ENCODE assay signal across 13 cellular contexts in genomic region chr1:205515781-205516253, GRCh38. TPM values are rescaled to one million over a fixed set of nuclear protein-coding genes. Genes with fewer than 3 reads are reported as not detected.
DNase-seq lines count a peak whose midpoint lies in the region; ATAC-seq and TF ChIP-seq lines count a peak whose summit lies in the region.
"Had no signal": no experiment of that assay in that cellular context is flagged by ENCODE, and none has a peak within 500 bp of the region (broad histone marks: within the 10 kb centered on the region; RNA-seq: fewer than 3 reads in every experiment).

No MANE protein-coding gene starts in this region.

- POLR2A ChIA-PET in A673 (lab: Charles Lee; ENCODE audit: low non-redundant PET): no interaction called here

- peaks cover 73% of the 10 kb centered on the region for H3K4me1 Mint-ChIP-seq in nephron
- H3K4me1 Mint-ChIP-seq in activated T-cell treated with anti-CD3 and anti-CD28 coated beads, Interleukin-2, amount 50 U/mL, for 24 hours (ENCODE audit: low read depth): peaks cover 8% of the 10 kb centered on the region

- peaks cover 8% of the 10 kb centered on the region for H3K27me3 Mint-ChIP-seq in nephron (ENCODE audit: low read depth)
- H3K27me3 Mint-ChIP-seq in activated T-cell treated with anti-CD3 and anti-CD28 coated beads, Interleukin-2, amount 50 U/mL, for 24 hours: peaks cover 3% of the 10 kb centered on the region

- no peak for TF ChIP-seq EP300 in gastroesophageal sphincter (IDR thresholded peaks at IDR 0.05)

- CTCF ChIA-PET in A673 (lab: Charles Lee): interaction anchor here (1.2 kb wide), 1 partner anchor 8 kb away, joined by 3 read pairs; no protein-coding TSS in a partner anchor

- H3K27me3 ChIP-seq in A673 (replicated peaks; ENCODE audit: insufficient read depth, low read depth, low read length, poor library complexity) (no peaks in the 10 kb centered on the region), SJCRH30 (no peaks in the 10 kb centered on the region), gastroesophageal sphincter (no peaks in the 10 kb centered on the region)

- no peaks in the 10 kb centered on the region for H3K36me3 Mint-ChIP-seq in nephron (ENCODE audit: low read depth)
- no peaks in the 10 kb centered on the region for H3K36me3 Mint-ChIP-seq in activated T-cell treated with anti-CD3 and anti-CD28 coated beads, Interleukin-2, amount 50 U/mL, for 24 hours (ENCODE audit: low read depth)

- H3K9me3 ChIP-seq in A673 (ENCODE audit: low read depth, low read length, poor library complexity, severe bottlenecking) (no peaks in the 10 kb centered on the region), SJCRH30 (replicated peaks) (no peaks in the 10 kb centered on the region), gastroesophageal sphincter (no peaks in the 10 kb centered on the region)

- peak overlapping the region; percentile 50 to 86 (median 80) for H3K27ac Mint-ChIP-seq in nephron
- H3K27ac Mint-ChIP-seq in activated T-cell treated with anti-CD3 and anti-CD28 coated beads, Interleukin-2, amount 50 U/mL, for 24 hours: no peak overlapping the region

- TF ChIP-seq POLR2A in gastroesophageal sphincter (IDR thresholded peaks at IDR 0.05): no peak

- H3K27ac ChIP-seq in A673 (ENCODE audit: low read depth, low read length, poor library complexity, severe bottlenecking) (no peak overlapping the region), SJCRH30 (peak overlapping the region; percentile 13; the same call in 1 of the 2 replicates), gastroesophageal sphincter (peak overlapping the region in 3 of 4 donors; percentile 31 to 48 (median 48))
- H3K27ac ChIP-seq: PC-9 had no signal

- no peak for TF ChIP-seq CTCF in A673 (conservative IDR thresholded peaks at IDR 0.05; ENCODE audit: low read depth, low read length)
- no peak for TF ChIP-seq CTCF in gastroesophageal sphincter (IDR thresholded peaks at IDR 0.05)
- TF ChIP-seq CTCF in nephron (IDR thresholded peaks at IDR 0.05; ENCODE audit: unreplicated experiment in 3 of 3): no peak

- intact Hi-C loops in A673 (cut with micrococcal nuclease; ENCODE audit: unreplicated experiment): no loop called here

- H3K4me3 Mint-ChIP-seq in nephron: no peak overlapping the region
- H3K4me3 Mint-ChIP-seq in activated T-cell treated with anti-CD3 and anti-CD28 coated beads, Interleukin-2, amount 50 U/mL, for 24 hours: no peak overlapping the region

- H3K36me3 ChIP-seq in A673 (ENCODE audit: insufficient read depth, low read length, poor library complexity, severe bottlenecking) (no peaks in the 10 kb centered on the region), SJCRH30 (no peaks in the 10 kb centered on the region), gastroesophageal sphincter (no peaks in the 10 kb centered on the region)

- no peaks in the 10 kb centered on the region for H3K9me3 Mint-ChIP-seq in nephron
- no peaks in the 10 kb centered on the region for H3K9me3 Mint-ChIP-seq in activated T-cell treated with anti-CD3 and anti-CD28 coated beads, Interleukin-2, amount 50 U/mL, for 24 hours

- DNase-seq in A673 (ENCODE audit: low spot score) (peak; percentile 64), SJCRH30 (peak; percentile 70 to 73), medulla oblongata (ENCODE audit: extremely low spot score) (no peak)
- DNase-seq in activated T-cell treated with anti-CD3 and anti-CD28 coated beads, Interleukin-2, amount 50 U/mL, for 24 hours: no peak
- DNase-seq in activated CD4-positive, alpha-beta T cell treated with anti-CD3 and anti-CD28 coated beads, Interleukin-2, amount 50 U/mL, for 1 hour: no peak
- DNase-seq: central memory CD4-positive, alpha-beta T cell; foreskin melanocyte; NCI-H187 treated with DMSO at 0.1 percent for 48 hours had no signal

- no TSS peak for BruUV-seq in A673 (replicated peaks; lab: Mats Ljungman, UMichigan)

- WGBS in gastroesophageal sphincter (ENCODE audit: low coverage in 1 of 2), 2 donors: no CpG with 5 or more reads among the region's 5 CpGs

- ATAC-seq in gastroesophageal sphincter (peak; percentile 53), HG03565 (IDR thresholded peaks at IDR 0.05; ENCODE audit: unreplicated experiment) (no peak)

- H3K4me3 ChIP-seq in A673 (ENCODE audit: low read depth, low read length, poor library complexity, severe bottlenecking) (no peak overlapping the region), SJCRH30 (no peak overlapping the region), gastroesophageal sphincter (no peak overlapping the region)
- H3K4me3 ChIP-seq: PC-9, skin epidermis had no signal

- H3K4me1 ChIP-seq in A673 (ENCODE audit: insufficient read depth, low read length, poor library complexity, severe bottlenecking) (peaks cover 53% of the 10 kb centered on the region), SJCRH30 (peaks cover 42% of the 10 kb centered on the region), gastroesophageal sphincter (peaks cover 0 to 58% (median 12%) of the 10 kb centered on the region in 3 donors)

RNA-seq across cellular contexts. Expression of gene CDK18, which starts 11.3 kb away (rescaled TPM):
- 9.2 and 29.3 TPM in 2 replicates for total RNA-seq in A673 (2021)
- 1.1 and 2.1 TPM in 2 replicates for total RNA-seq in SJCRH30 (2014; rRNA removed; shearing (Covaris generic))
- 10 to 100 TPM in 1 of 4 donors, 1 to 10 TPM in 3; 5.1 to 13.7 (median 6.3) TPM for total RNA-seq in gastroesophageal sphincter

RNA-seq across cellular contexts. Expression of gene BLACAT1, which starts 60.0 kb away (rescaled TPM):
- total RNA-seq in A673 (2021) (0.45 and 2.0 TPM in 2 replicates), gastroesophageal sphincter (not detected)
- 1.1 and 1.4 TPM in 2 replicates for total RNA-seq in SJCRH30 (2014; rRNA removed; shearing (Covaris generic))

Comparison
In these comparisons a context has a peak if more than half of its experiments do, and no peak if none do; other contexts are left out.
1. DNase-seq: peak in A673 (single experiment) and SJCRH30 (2 of 2); none in medulla oblongata (single experiment), activated T-cell treated with anti-CD3 and anti-CD28 coated beads, Interleukin-2, amount 50 U/mL, for 24 hours (single experiment) and activated CD4-positive, alpha-beta T cell treated with anti-CD3 and anti-CD28 coated beads, Interleukin-2, amount 50 U/mL, for 1 hour (single experiment).